Comparison of ENCODE assay signal across 9 cellular contexts in genomic region chr19:50820549-50821247, GRCh38. TPM values are rescaled to one million over a fixed set of nuclear protein-coding genes. Genes with fewer than 3 reads are reported as not detected.
DNase-seq lines count a peak whose midpoint lies in the region; ATAC-seq, FAIRE-seq and TF ChIP-seq lines count a peak whose summit lies in the region.
"Had no signal": no experiment of that assay in that cellular context is flagged by ENCODE, and none has a peak within 500 bp of the region (broad histone marks: within the 10 kb centered on the region; RNA-seq: fewer than 3 reads in every experiment).

No MANE protein-coding gene starts in this region.

- no TSS peak for BruUV-seq in HepG2 (replicated peaks; lab: Mats Ljungman, UMichigan)

- H3K9ac ChIP-seq in HUES48 (ENCODE audit: low read depth, low read length) = no peak overlapping the region
- no peak overlapping the region for H3K9ac ChIP-seq in HepG2 (ENCODE audit: insufficient read depth, low read depth, low read length)

- TF ChIP-seq EP300 in HepG2 (IDR thresholded peaks at IDR 0.05; ENCODE audit: low read depth in 2 of 2, low read length in 2 of 2) (no peak), HepG2 (CRISPR knock-in tag; IDR thresholded peaks at IDR 0.05; ENCODE audit: borderline replicate concordance) (no peak)

- H3K36me3 ChIP-seq in GM06990 (ENCODE audit: control insufficient read depth, insufficient read depth, low read length) = no peaks in the 10 kb centered on the region
- no peaks in the 10 kb centered on the region for H3K36me3 ChIP-seq in HUES48 (ENCODE audit: control insufficient read depth, insufficient read depth, low read length)
- no peaks in the 10 kb centered on the region for H3K36me3 ChIP-seq in uterus
- H3K36me3 ChIP-seq in HepG2 (replicated peaks in 1 of 2; ENCODE audit: control insufficient read depth in 1 of 2, insufficient read depth in 2 of 2, low read length in 2 of 2) = no peaks in the 10 kb centered on the region

- peak; percentile 62 for DNase-seq in GM06990 (ENCODE audit: extremely low read depth, insufficient read length)
- no peak for DNase-seq in activated naive CD8-positive, alpha-beta T cell treated with anti-CD3 and anti-CD28 coated beads, Interleukin-2, amount 50 U/mL, for 24 hours
- DNase-seq in nephron progenitor cell = peak; percentile 30
- no peak for DNase-seq in uterus
- DNase-seq in HepG2 (ENCODE audit: low spot score) = no peak
- DNase-seq: activated effector memory CD4-positive, alpha-beta T cell treated with Interleukin-2 at 50 U/mL for 16 hours had no signal

- H2AFZ ChIP-seq in HepG2 (ENCODE audit: low read length) = no peak overlapping the region

- peak overlapping the region; percentile 94 for H3K4me3 ChIP-seq in GM06990 (replicated peaks; ENCODE audit: low read depth, low read length)
- H3K4me3 ChIP-seq in HUES48 (ENCODE audit: low read depth, low read length) = peak overlapping the region; percentile 55
- H3K4me3 ChIP-seq in uterus = no peak overlapping the region
- no peak overlapping the region for H3K4me3 ChIP-seq in HepG2 (replicated peaks in 1 of 3; ENCODE audit: insufficient read depth in 1 of 3, low read depth in 2 of 3, low read length in 3 of 3)

- no peak for FAIRE-seq in HepG2 (lab: Jason Lieb, UNC)

- TF ChIP-seq CTCF in GM06990 (IDR thresholded peaks at IDR 0.05; ENCODE audit: insufficient read depth, low read length, poor library complexity, severe bottlenecking) (no peak), nephron progenitor cell (IDR thresholded peaks at IDR 0.05) (no peak), uterus (IDR thresholded peaks at IDR 0.05) (no peak), HepG2 (CRISPR knock-in tag; IDR thresholded peaks at IDR 0.05) (no peak)

- TF ChIP-seq POLR2A in uterus (IDR thresholded peaks at IDR 0.05) (no peak), HepG2 (IDR thresholded peaks at IDR 0.05; ENCODE audit: insufficient read depth in 1 of 2, low read depth in 2 of 2, low read length in 2 of 2) (no peak)

- H3K4me2 ChIP-seq in HepG2 (ENCODE audit: low read depth, low read length) = no peak overlapping the region

- no peaks in the 10 kb centered on the region for H3K9me3 Mint-ChIP-seq in activated naive CD8-positive, alpha-beta T cell treated with anti-CD3 and anti-CD28 coated beads, Interleukin-2, amount 50 U/mL, for 24 hours
- H3K9me3 Mint-ChIP-seq in nephron progenitor cell = peaks cover 16% of the 10 kb centered on the region

- H3K4me1 ChIP-seq in HUES48 (ENCODE audit: control insufficient read depth, insufficient read depth, low read length) (peaks cover 16% of the 10 kb centered on the region), uterus (no peaks in the 10 kb centered on the region), HepG2 (ENCODE audit: insufficient read depth, low read length) (no peaks in the 10 kb centered on the region)

- no peaks in the 10 kb centered on the region for H4K20me1 ChIP-seq in HepG2 (ENCODE audit: insufficient read depth, low read length)

- 7% methylated on average over 16 of the region's 21 CpGs for WGBS in HepG2 (ENCODE audit: low lambda C conversion rate)

- peaks cover 68% of the 10 kb centered on the region for H3K27me3 Mint-ChIP-seq in activated naive CD8-positive, alpha-beta T cell treated with anti-CD3 and anti-CD28 coated beads, Interleukin-2, amount 50 U/mL, for 24 hours
- H3K27me3 Mint-ChIP-seq in nephron progenitor cell (ENCODE audit: low read depth, poor library complexity) = peaks cover 92% of the 10 kb centered on the region

- no peak overlapping the region for H3K27ac Mint-ChIP-seq in activated naive CD8-positive, alpha-beta T cell treated with anti-CD3 and anti-CD28 coated beads, Interleukin-2, amount 50 U/mL, for 24 hours
- no peak overlapping the region for H3K27ac Mint-ChIP-seq in nephron progenitor cell

- CTCF ChIA-PET in HepG2 (lab: Yijun Ruan, JAX; ENCODE audit: low intra/inter-chr PET ratio, low total read pairs) = no interaction called here

- in situ Hi-C loops in HepG2 (cut with HindIII; ENCODE audit: extremely low pct_ligation_motif_present, low pct_unique_long_range_greater_than_20kb) = no loop called here

- H3K9me3 ChIP-seq in HUES48 (ENCODE audit: control insufficient read depth, insufficient read depth, low read length) (no peaks in the 10 kb centered on the region), uterus (no peaks in the 10 kb centered on the region), HepG2 (ENCODE audit: low read length) (no peaks in the 10 kb centered on the region)

- no peaks in the 10 kb centered on the region for H3K79me2 ChIP-seq in HepG2 (ENCODE audit: insufficient read depth, low read length)

- intact Hi-C loops in uterus (cut with DNase I; ENCODE audit: low total_unique reads) = no loop called here
- intact Hi-C loops in HepG2 (cut with micrococcal nuclease; ENCODE audit: unreplicated experiment) = no loop called here

- POLR2A ChIA-PET in HepG2 (lab: Yijun Ruan, JAX) = no interaction called here

- no peaks in the 10 kb centered on the region for H3K36me3 Mint-ChIP-seq in activated naive CD8-positive, alpha-beta T cell treated with anti-CD3 and anti-CD28 coated beads, Interleukin-2, amount 50 U/mL, for 24 hours (ENCODE audit: low read depth)
- no peaks in the 10 kb centered on the region for H3K36me3 Mint-ChIP-seq in nephron progenitor cell (ENCODE audit: low read depth)

- H3K27me3 ChIP-seq in GM06990 (replicated peaks; ENCODE audit: control insufficient read depth, insufficient read depth, low read length) (no peaks in the 10 kb centered on the region), HUES48 (ENCODE audit: control insufficient read depth, insufficient read depth, low read length) (peaks cover 39% of the 10 kb centered on the region), uterus (peaks cover 0 to 25% of the 10 kb centered on the region in 2 donors), HepG2 (ENCODE audit: control insufficient read depth in 1 of 2, insufficient read depth in 2 of 2, low read length in 2 of 2) (peaks cover 7 to 48% of the 10 kb centered on the region in 2 experiments)

- peaks cover 48% of the 10 kb centered on the region for H3K4me1 Mint-ChIP-seq in activated naive CD8-positive, alpha-beta T cell treated with anti-CD3 and anti-CD28 coated beads, Interleukin-2, amount 50 U/mL, for 24 hours
- H3K4me1 Mint-ChIP-seq in nephron progenitor cell = peaks cover 31% of the 10 kb centered on the region

- ATAC-seq in activated naive CD8-positive, alpha-beta T cell treated with anti-CD3 and anti-CD28 coated beads, Interleukin-2, amount 50 U/mL, for 24 hours = no peak
- ATAC-seq in GM19463 (IDR thresholded peaks at IDR 0.05; ENCODE audit: unreplicated experiment) (no peak), GM21576 (IDR thresholded peaks at IDR 0.05; ENCODE audit: unreplicated experiment) (no peak), HepG2 (no peak)

- H3K4me3 Mint-ChIP-seq in activated naive CD8-positive, alpha-beta T cell treated with anti-CD3 and anti-CD28 coated beads, Interleukin-2, amount 50 U/mL, for 24 hours = peak overlapping the region; percentile 52
- peak overlapping the region; percentile 33 for H3K4me3 Mint-ChIP-seq in nephron progenitor cell

- TF ChIP-seq RAD21 in HepG2 (CRISPR knock-in tag; IDR thresholded peaks at IDR 0.05) = no peak

- H3K27ac ChIP-seq in HUES48 (ENCODE audit: low read depth, low read length) = no peak overlapping the region
- H3K27ac ChIP-seq in uterus = no peak overlapping the region
- no peak overlapping the region for H3K27ac ChIP-seq in HepG2 (ENCODE audit: extremely low read length, insufficient read depth, low read length)

RNA-seq across cellular contexts. Expression of gene KLK1, which starts 2.9 kb away (rescaled TPM):
- total RNA-seq in uterus (under 1 TPM in 1 of 4 donors, not detected in 3; 0.82 TPM), HepG2 (2016; rRNA removed; fragmentation: Illumina TruSeq; extraction: Trizol) (not detected in 2 replicates)
- total RNA-seq in HepG2 (2016; cell fraction: cytosol; rRNA removed; fragmentation: Illumina TruSeq; extraction: Trizol; ENCODE audit: low read depth) = not detected in 2 replicates
- not detected in 2 replicates for total RNA-seq in HepG2 (2016; cell fraction: insoluble cytoplasmic fraction; rRNA removed; fragmentation: Illumina TruSeq; extraction: Trizol)
- total RNA-seq in HepG2 (2016; cell fraction: membrane; rRNA removed; fragmentation: Illumina TruSeq; extraction: Trizol) = not detected in 2 replicates
- total RNA-seq in HepG2 (2016; cell fraction: nucleus; rRNA removed; fragmentation: Illumina TruSeq; extraction: Trizol) = not detected in 2 replicates
- polyA plus RNA-seq in HepG2 (2011; rRNA removed) = not detected in 2 replicates
- not detected in 2 replicates for polyA plus RNA-seq in HepG2 (2011; cell fraction: cytosol; rRNA removed)
- not detected in 2 replicates for polyA plus RNA-seq in HepG2 (2011; cell fraction: nucleus; rRNA removed)
- not detected in 2 replicates for polyA plus RNA-seq in HepG2 (2012)
- polyA plus RNA-seq in HepG2 (2016; cell fraction: cytosol; fragmentation: Illumina TruSeq; extraction: Trizol; ENCODE audit: low read depth) = not detected in 2 replicates
- polyA plus RNA-seq in HepG2 (2016; cell fraction: insoluble cytoplasmic fraction; fragmentation: Illumina TruSeq; extraction: Trizol; ENCODE audit: low read depth) = not detected in 2 replicates
- polyA plus RNA-seq in HepG2 (2016; cell fraction: membrane; fragmentation: Illumina TruSeq; extraction: Trizol; ENCODE audit: low read depth) = not detected in 2 replicates
- not detected in 2 replicates for polyA plus RNA-seq in HepG2 (2016; cell fraction: nucleus; fragmentation: Illumina TruSeq; extraction: Trizol; ENCODE audit: insufficient read depth, low read depth)
- 0.72 TPM in 1 of 2 replicates, not detected in the other for polyA minus RNA-seq in HepG2 (2011; rRNA and poly(A)+ RNA removed; ENCODE audit: low replicate concordance)
- polyA minus RNA-seq in HepG2 (2011; cell fraction: cytosol; rRNA and poly(A)+ RNA removed) = not detected in 2 replicates
- polyA minus RNA-seq in HepG2 (2011; cell fraction: nucleus; rRNA and poly(A)+ RNA removed) = not detected in 2 replicates

RNA-seq across cellular contexts. Expression of gene KLK15, which starts 12.7 kb away (rescaled TPM):
- total RNA-seq in uterus = not detected
- total RNA-seq in HepG2 (2016; rRNA removed; fragmentation: Illumina TruSeq; extraction: Trizol) = not detected in 2 replicates
- not detected in 2 replicates for total RNA-seq in HepG2 (2016; cell fraction: cytosol; rRNA removed; fragmentation: Illumina TruSeq; extraction: Trizol; ENCODE audit: low read depth)
- total RNA-seq in HepG2 (2016; cell fraction: insoluble cytoplasmic fraction; rRNA removed; fragmentation: Illumina TruSeq; extraction: Trizol) = not detected in 2 replicates
- not detected in 2 replicates for total RNA-seq in HepG2 (2016; cell fraction: membrane; rRNA removed; fragmentation: Illumina TruSeq; extraction: Trizol)
- total RNA-seq in HepG2 (2016; cell fraction: nucleus; rRNA removed; fragmentation: Illumina TruSeq; extraction: Trizol) = not detected in 2 replicates
- polyA plus RNA-seq in HepG2 (2011; rRNA removed) = not detected in 2 replicates
- polyA plus RNA-seq in HepG2 (2011; cell fraction: cytosol; rRNA removed) = not detected in 2 replicates
- not detected in 2 replicates for polyA plus RNA-seq in HepG2 (2011; cell fraction: nucleus; rRNA removed)
- not detected in 2 replicates for polyA plus RNA-seq in HepG2 (2012)
- not detected in 2 replicates for polyA plus RNA-seq in HepG2 (2016; cell fraction: cytosol; fragmentation: Illumina TruSeq; extraction: Trizol; ENCODE audit: low read depth)
- not detected in 2 replicates for polyA plus RNA-seq in HepG2 (2016; cell fraction: insoluble cytoplasmic fraction; fragmentation: Illumina TruSeq; extraction: Trizol; ENCODE audit: low read depth)
- not detected in 2 replicates for polyA plus RNA-seq in HepG2 (2016; cell fraction: membrane; fragmentation: Illumina TruSeq; extraction: Trizol; ENCODE audit: low read depth)
- not detected in 2 replicates for polyA plus RNA-seq in HepG2 (2016; cell fraction: nucleus; fragmentation: Illumina TruSeq; extraction: Trizol; ENCODE audit: insufficient read depth, low read depth)
- polyA minus RNA-seq in HepG2 (2011; rRNA and poly(A)+ RNA removed; ENCODE audit: low replicate concordance) = not detected in 2 replicates
- polyA minus RNA-seq in HepG2 (2011; cell fraction: cytosol; rRNA and poly(A)+ RNA removed) = not detected in 2 replicates
- not detected in 2 replicates for polyA minus RNA-seq in HepG2 (2011; cell fraction: nucleus; rRNA and poly(A)+ RNA removed)

RNA-seq across cellular contexts. Expression of gene ACP4, which starts 30.5 kb away (rescaled TPM):
- total RNA-seq in uterus = not detected
- not detected in 2 replicates for total RNA-seq in HepG2 (2016; rRNA removed; fragmentation: Illumina TruSeq; extraction: Trizol)
- total RNA-seq in HepG2 (2016; cell fraction: cytosol; rRNA removed; fragmentation: Illumina TruSeq; extraction: Trizol; ENCODE audit: low read depth) = not detected in 2 replicates
- total RNA-seq in HepG2 (2016; cell fraction: insoluble cytoplasmic fraction; rRNA removed; fragmentation: Illumina TruSeq; extraction: Trizol) = not detected in 2 replicates
- total RNA-seq in HepG2 (2016; cell fraction: membrane; rRNA removed; fragmentation: Illumina TruSeq; extraction: Trizol) = not detected in 2 replicates
- total RNA-seq in HepG2 (2016; cell fraction: nucleus; rRNA removed; fragmentation: Illumina TruSeq; extraction: Trizol) = not detected in 2 replicates
- 0.08 TPM in 1 of 2 replicates, not detected in the other for polyA plus RNA-seq in HepG2 (2011; rRNA removed)
- polyA plus RNA-seq in HepG2 (2011; cell fraction: cytosol; rRNA removed) = not detected in 2 replicates
- 0.11 TPM in 1 of 2 replicates, not detected in the other for polyA plus RNA-seq in HepG2 (2011; cell fraction: nucleus; rRNA removed)
- polyA plus RNA-seq in HepG2 (2012) = not detected in 2 replicates
- not detected in 2 replicates for polyA plus RNA-seq in HepG2 (2016; cell fraction: cytosol; fragmentation: Illumina TruSeq; extraction: Trizol; ENCODE audit: low read depth)
- polyA plus RNA-seq in HepG2 (2016; cell fraction: insoluble cytoplasmic fraction; fragmentation: Illumina TruSeq; extraction: Trizol; ENCODE audit: low read depth) = not detected in 2 replicates
- polyA plus RNA-seq in HepG2 (2016; cell fraction: membrane; fragmentation: Illumina TruSeq; extraction: Trizol; ENCODE audit: low read depth) = not detected in 2 replicates
- polyA plus RNA-seq in HepG2 (2016; cell fraction: nucleus; fragmentation: Illumina TruSeq; extraction: Trizol; ENCODE audit: insufficient read depth, low read depth) = not detected in 2 replicates
- not detected in 2 replicates for polyA minus RNA-seq in HepG2 (2011; rRNA and poly(A)+ RNA removed; ENCODE audit: low replicate concordance)
- polyA minus RNA-seq in HepG2 (2011; cell fraction: cytosol; rRNA and poly(A)+ RNA removed) = not detected in 2 replicates
- not detected in 2 replicates for polyA minus RNA-seq in HepG2 (2011; cell fraction: nucleus; rRNA and poly(A)+ RNA removed)

RNA-seq across cellular contexts. Expression of gene KLK3, which starts 34.0 kb away (rescaled TPM):
- total RNA-seq in uterus (1 to 10 TPM in 1 of 4 donors, not detected in 3; 1.4 TPM), HepG2 (2016; rRNA removed; fragmentation: Illumina TruSeq; extraction: Trizol) (not detected in 2 replicates)
- not detected in 2 replicates for total RNA-seq in HepG2 (2016; cell fraction: cytosol; rRNA removed; fragmentation: Illumina TruSeq; extraction: Trizol; ENCODE audit: low read depth)
- total RNA-seq in HepG2 (2016; cell fraction: insoluble cytoplasmic fraction; rRNA removed; fragmentation: Illumina TruSeq; extraction: Trizol) = not detected in 2 replicates
- total RNA-seq in HepG2 (2016; cell fraction: membrane; rRNA removed; fragmentation: Illumina TruSeq; extraction: Trizol) = not detected in 2 replicates
- total RNA-seq in HepG2 (2016; cell fraction: nucleus; rRNA removed; fragmentation: Illumina TruSeq; extraction: Trizol) = not detected in 2 replicates
- not detected in 2 replicates for polyA plus RNA-seq in HepG2 (2011; rRNA removed)
- polyA plus RNA-seq in HepG2 (2011; cell fraction: cytosol; rRNA removed) = not detected in 2 replicates
- polyA plus RNA-seq in HepG2 (2011; cell fraction: nucleus; rRNA removed) = not detected in 2 replicates
- not detected in 2 replicates for polyA plus RNA-seq in HepG2 (2012)
- polyA plus RNA-seq in HepG2 (2016; cell fraction: cytosol; fragmentation: Illumina TruSeq; extraction: Trizol; ENCODE audit: low read depth) = not detected in 2 replicates
- not detected in 2 replicates for polyA plus RNA-seq in HepG2 (2016; cell fraction: insoluble cytoplasmic fraction; fragmentation: Illumina TruSeq; extraction: Trizol; ENCODE audit: low read depth)
- polyA plus RNA-seq in HepG2 (2016; cell fraction: membrane; fragmentation: Illumina TruSeq; extraction: Trizol; ENCODE audit: low read depth) = not detected in 2 replicates
- not detected in 2 replicates for polyA plus RNA-seq in HepG2 (2016; cell fraction: nucleus; fragmentation: Illumina TruSeq; extraction: Trizol; ENCODE audit: insufficient read depth, low read depth)
- not detected in 2 replicates for polyA minus RNA-seq in HepG2 (2011; rRNA and poly(A)+ RNA removed; ENCODE audit: low replicate concordance)
- not detected in 2 replicates for polyA minus RNA-seq in HepG2 (2011; cell fraction: cytosol; rRNA and poly(A)+ RNA removed)
- polyA minus RNA-seq in HepG2 (2011; cell fraction: nucleus; rRNA and poly(A)+ RNA removed) = not detected in 2 replicates

RNA-seq across cellular contexts. Expression of gene GPR32, which starts 50.4 kb away (rescaled TPM):
- not detected for total RNA-seq in uterus
- total RNA-seq in HepG2 (2016; rRNA removed; fragmentation: Illumina TruSeq; extraction: Trizol) = not detected in 2 replicates
- total RNA-seq in HepG2 (2016; cell fraction: cytosol; rRNA removed; fragmentation: Illumina TruSeq; extraction: Trizol; ENCODE audit: low read depth) = not detected in 2 replicates
- not detected in 2 replicates for total RNA-seq in HepG2 (2016; cell fraction: insoluble cytoplasmic fraction; rRNA removed; fragmentation: Illumina TruSeq; extraction: Trizol)
- total RNA-seq in HepG2 (2016; cell fraction: membrane; rRNA removed; fragmentation: Illumina TruSeq; extraction: Trizol) = not detected in 2 replicates
- not detected in 2 replicates for total RNA-seq in HepG2 (2016; cell fraction: nucleus; rRNA removed; fragmentation: Illumina TruSeq; extraction: Trizol)
- not detected in 2 replicates for polyA plus RNA-seq in HepG2 (2011; rRNA removed)
- polyA plus RNA-seq in HepG2 (2011; cell fraction: cytosol; rRNA removed) = not detected in 2 replicates
- not detected in 2 replicates for polyA plus RNA-seq in HepG2 (2011; cell fraction: nucleus; rRNA removed)
- polyA plus RNA-seq in HepG2 (2012) = not detected in 2 replicates
- polyA plus RNA-seq in HepG2 (2016; cell fraction: cytosol; fragmentation: Illumina TruSeq; extraction: Trizol; ENCODE audit: low read depth) = not detected in 2 replicates
- polyA plus RNA-seq in HepG2 (2016; cell fraction: insoluble cytoplasmic fraction; fragmentation: Illumina TruSeq; extraction: Trizol; ENCODE audit: low read depth) = not detected in 2 replicates
- polyA plus RNA-seq in HepG2 (2016; cell fraction: membrane; fragmentation: Illumina TruSeq; extraction: Trizol; ENCODE audit: low read depth) = not detected in 2 replicates
- not detected in 2 replicates for polyA plus RNA-seq in HepG2 (2016; cell fraction: nucleus; fragmentation: Illumina TruSeq; extraction: Trizol; ENCODE audit: insufficient read depth, low read depth)
- polyA minus RNA-seq in HepG2 (2011; rRNA and poly(A)+ RNA removed; ENCODE audit: low replicate concordance) = 0.16 TPM in 1 of 2 replicates, not detected in the other
- not detected in 2 replicates for polyA minus RNA-seq in HepG2 (2011; cell fraction: cytosol; rRNA and poly(A)+ RNA removed)
- polyA minus RNA-seq in HepG2 (2011; cell fraction: nucleus; rRNA and poly(A)+ RNA removed) = not detected in 2 replicates

Comparison
In these comparisons a context has a peak if more than half of its experiments do, and no peak if none do; other contexts are left out.
1. DNase-seq: peak in GM06990 (single experiment) and nephron progenitor cell (single experiment); none in activated naive CD8-positive, alpha-beta T cell treated with anti-CD3 and anti-CD28 coated beads, Interleukin-2, amount 50 U/mL, for 24 hours (single experiment), uterus (0 of 2) and HepG2 (single experiment).
2. H3K4me3 ChIP-seq: peak in GM06990 (single experiment) and HUES48 (single experiment); none in uterus (0 of 2) and HepG2 (0 of 3).